ENCODE assay signal across 1 cellular context in the genomic region with DNA sequence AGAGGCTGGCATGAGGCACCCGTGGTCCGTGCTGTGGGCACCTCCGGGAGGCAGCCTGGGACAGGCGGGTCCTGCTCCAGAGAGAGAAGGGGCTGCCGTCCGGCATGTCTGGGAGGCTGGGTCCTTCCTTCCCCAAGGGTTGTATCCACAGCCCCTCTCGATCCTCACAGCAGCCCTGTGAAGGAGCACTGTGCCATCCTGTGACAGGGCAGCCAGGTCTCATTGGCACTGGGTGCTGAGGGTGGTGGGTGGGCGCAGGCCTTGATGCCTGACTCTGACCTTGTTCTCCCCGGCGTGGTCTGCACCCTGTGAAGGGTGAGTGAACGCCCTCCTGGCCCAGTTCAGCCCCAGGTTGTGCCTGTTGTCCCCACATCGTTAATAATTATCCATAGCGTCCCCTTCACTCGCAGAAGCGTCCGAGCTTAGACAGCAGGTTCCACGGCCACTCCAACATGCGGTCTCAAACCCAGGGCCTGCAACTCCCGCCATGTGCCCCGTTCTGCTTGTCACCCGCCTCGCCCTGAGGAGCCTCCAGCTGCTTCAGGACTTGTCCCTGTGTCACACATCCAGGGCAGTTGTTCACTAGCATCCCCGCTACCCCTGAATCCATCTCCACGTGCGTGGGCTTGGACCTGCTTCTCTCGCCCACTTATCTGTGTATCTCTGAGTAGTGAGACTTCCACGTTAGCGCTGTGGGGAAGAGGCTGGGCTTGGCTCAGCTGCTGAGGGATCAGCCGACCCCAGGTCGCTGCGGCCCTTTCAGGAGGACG.
TF ChIP-seq lines count a peak whose summit lies in the region.

No MANE protein-coding gene starts in this region.

TF ChIP-seq in WTC11, 78 proteins besides CTCF, POLR2A, EP300 and RAD21 (continued from another document):
- TF ChIP-seq IRF1 (CRISPR knock-in tag; IDR thresholded peaks at IDR 0.05) (no peak), SMAD3 (CRISPR knock-in tag; IDR thresholded peaks at IDR 0.05; ENCODE audit: borderline replicate concordance) (no peak), PRRX2 (CRISPR knock-in tag; IDR thresholded peaks at IDR 0.05) (no peak), CBFB (CRISPR knock-in tag; IDR thresholded peaks at IDR 0.05; ENCODE audit: low read depth) (no peak), RELA (CRISPR knock-in tag; IDR thresholded peaks at IDR 0.05; ENCODE audit: borderline replicate concordance) (no peak), MLX (CRISPR knock-in tag; IDR thresholded peaks at IDR 0.05) (no peak), NR3C1 (CRISPR knock-in tag; conservative IDR thresholded peaks at IDR 0.05; ENCODE audit: low read depth) (no peak), IRF2 (CRISPR knock-in tag; IDR thresholded peaks at IDR 0.05; ENCODE audit: borderline replicate concordance, low read depth) (no peak), KAT7 (CRISPR knock-in tag; IDR thresholded peaks at IDR 0.05; ENCODE audit: borderline replicate concordance) (no peak), ESRRA (CRISPR knock-in tag; IDR thresholded peaks at IDR 0.05; ENCODE audit: borderline replicate concordance) (no peak), TEAD4 (CRISPR knock-in tag; IDR thresholded peaks at IDR 0.05) (no peak), AFF4 (CRISPR knock-in tag; IDR thresholded peaks at IDR 0.05; ENCODE audit: borderline replicate concordance) (no peak)
- TF ChIP-seq, protein P1, sequence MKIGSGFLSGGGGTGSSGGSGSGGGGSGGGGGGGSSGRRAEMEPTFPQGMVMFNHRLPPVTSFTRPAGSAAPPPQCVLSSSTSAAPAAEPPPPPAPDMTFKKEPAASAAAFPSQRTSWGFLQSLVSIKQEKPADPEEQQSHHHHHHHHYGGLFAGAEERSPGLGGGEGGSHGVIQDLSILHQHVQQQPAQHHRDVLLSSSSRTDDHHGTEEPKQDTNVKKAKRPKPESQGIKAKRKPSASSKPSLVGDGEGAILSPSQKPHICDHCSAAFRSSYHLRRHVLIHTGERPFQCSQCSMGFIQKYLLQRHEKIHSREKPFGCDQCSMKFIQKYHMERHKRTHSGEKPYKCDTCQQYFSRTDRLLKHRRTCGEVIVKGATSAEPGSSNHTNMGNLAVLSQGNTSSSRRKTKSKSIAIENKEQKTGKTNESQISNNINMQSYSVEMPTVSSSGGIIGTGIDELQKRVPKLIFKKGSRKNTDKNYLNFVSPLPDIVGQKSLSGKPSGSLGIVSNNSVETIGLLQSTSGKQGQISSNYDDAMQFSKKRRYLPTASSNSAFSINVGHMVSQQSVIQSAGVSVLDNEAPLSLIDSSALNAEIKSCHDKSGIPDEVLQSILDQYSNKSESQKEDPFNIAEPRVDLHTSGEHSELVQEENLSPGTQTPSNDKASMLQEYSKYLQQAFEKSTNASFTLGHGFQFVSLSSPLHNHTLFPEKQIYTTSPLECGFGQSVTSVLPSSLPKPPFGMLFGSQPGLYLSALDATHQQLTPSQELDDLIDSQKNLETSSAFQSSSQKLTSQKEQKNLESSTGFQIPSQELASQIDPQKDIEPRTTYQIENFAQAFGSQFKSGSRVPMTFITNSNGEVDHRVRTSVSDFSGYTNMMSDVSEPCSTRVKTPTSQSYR (CRISPR knock-in tag; IDR thresholded peaks at IDR 0.05): no peak
